Comparison of ENCODE assay signal across 17 cellular contexts in genomic region chr16:49588061-49588460, GRCh38.
"Had no signal": no experiment of that assay in that cellular context is flagged by ENCODE, and none has a peak within 500 bp of the region (broad histone marks: within the 10 kb centered on the region; RNA-seq: fewer than 3 reads in every experiment).

No MANE protein-coding gene starts in this region.

- H3K9me3 ChIP-seq: gastrocnemius medialis, transverse colon had no signal

- H3K27ac ChIP-seq: gastrocnemius medialis, neural progenitor cell, transverse colon had no signal

- H3K36me3 ChIP-seq: gastrocnemius medialis, neural progenitor cell, transverse colon had no signal

- ATAC-seq: activated T-helper 17 cell treated with anti-CD3 and anti-CD28 coated beads, Interleukin-2, amount 50 U/mL, for 72 hours; left colon; stimulated activated naive B cell treated with anti-CD40 and anti-IgM and Interleukin-4, amounts not matched to agents 10 μg/mL and 1 μg/mL and 100 μg/mL, for 72 hours; T-cell had no signal

- H3K4me1 ChIP-seq: transverse colon had no signal

- DNase-seq: activated CD4-positive, alpha-beta T cell treated with anti-CD3 and anti-CD28 coated beads for 1 hour; activated CD4-positive, alpha-beta T cell treated with anti-CD3 and anti-CD28 coated beads, Interleukin-2, amount 50 U/mL, for 4 hours; activated naive CD4-positive, alpha-beta T cell treated with anti-CD3 and anti-CD28 coated beads for 36 hours; activated naive CD8-positive, alpha-beta T cell treated with anti-CD3 and anti-CD28 coated beads, Interleukin-2, amount 50 U/mL, for 24 hours; aorta; left colon; midbrain; stimulated activated CD4-positive, alpha-beta T cell treated with anti-CD3 and anti-CD28 coated beads, Interleukin-15, amount 100 ng/mL, for 24 hours; stimulated activated CD4-positive, alpha-beta T cell treated with anti-CD3 and anti-CD28 coated beads, Interleukin-4, amount 100 ng/mL, for 1 hour; stimulated activated naive B cell treated with anti-CD40 and anti-IgM and Interleukin-4, amounts not matched to agents 10 μg/mL and 1 μg/mL and 100 μg/mL, for 72 hours; T-helper 9 cell; transverse colon had no signal

- H3K4me3 ChIP-seq: gastrocnemius medialis, lung, neural progenitor cell, transverse colon had no signal

- H3K27me3 ChIP-seq: gastrocnemius medialis, neural progenitor cell, transverse colon had no signal
